16 cellular contexts compared by ENCODE assay signal in genomic region chr2:12330916-12331315, GRCh38.
DNase-seq lines count a peak whose midpoint lies in the region; ATAC-seq, FAIRE-seq and TF ChIP-seq lines count a peak whose summit lies in the region.
"Had no signal": no experiment of that assay in that cellular context is flagged by ENCODE, and none has a peak within 500 bp of the region (broad histone marks: within the 10 kb centered on the region; RNA-seq: fewer than 3 reads in every experiment).

No MANE protein-coding gene starts in this region.

- intact Hi-C loops in K562 (cut with micrococcal nuclease), result no loop called here

- H3K4me3 ChIP-seq in K562 (no peak overlapping the region), kidney epithelial cell (ENCODE audit: low read depth, low read length) (no peak overlapping the region)
- H3K4me3 ChIP-seq: SK-N-MC, tibial nerve had no signal

- H3K27me3 Mint-ChIP-seq in activated CD8-positive, alpha-beta T cell treated with anti-CD3 and anti-CD28 coated beads, Interleukin-2, amount 10 ng/mL, durations not matched to agents 7 days and 5 days (ENCODE audit: low read depth), result peaks cover 10% of the 10 kb centered on the region

- peaks cover 7% of the 10 kb centered on the region for H3K4me1 Mint-ChIP-seq in activated CD8-positive, alpha-beta T cell treated with anti-CD3 and anti-CD28 coated beads, Interleukin-2, amount 10 ng/mL, durations not matched to agents 7 days and 5 days (ENCODE audit: low read depth)
- H3K4me1 Mint-ChIP-seq: neural crest cell had no signal

- H3K9ac ChIP-seq in K562 (ENCODE audit: insufficient read depth in 1 of 2, low read depth in 2 of 2, low read length in 2 of 2), result no peak overlapping the region
- H3K9ac ChIP-seq: KMS-11 had no signal

- H3K4me3 Mint-ChIP-seq in activated CD8-positive, alpha-beta T cell treated with anti-CD3 and anti-CD28 coated beads, Interleukin-2, amount 10 ng/mL, durations not matched to agents 7 days and 5 days, result no peak overlapping the region
- H3K4me3 Mint-ChIP-seq: neural crest cell had no signal

- no peak overlapping the region for H2AFZ ChIP-seq in K562 (ENCODE audit: low read depth, low read length)

- H3K4me2 ChIP-seq in K562 (ENCODE audit: insufficient read depth, low read length), result no peak overlapping the region
- H3K4me2 ChIP-seq: KMS-11 had no signal

- peaks cover 15% of the 10 kb centered on the region for H3K36me3 ChIP-seq in K562 (ENCODE audit: control insufficient read depth, insufficient read depth, low read length)
- H3K36me3 ChIP-seq in kidney epithelial cell (ENCODE audit: control insufficient read depth, insufficient read depth, low read length), result no peaks in the 10 kb centered on the region
- H3K36me3 ChIP-seq: tibial nerve had no signal

- 0 out of 2 replicates have a peak, but pooled peaks cover 6% of the 10 kb centered on the region for H3K9me3 ChIP-seq in K562 (replicated peaks; ENCODE audit: control insufficient read depth, insufficient read depth, low read depth, low read length)
- H3K9me3 ChIP-seq: tibial nerve had no signal

- ATAC-seq in K562 (no peak), HG03439 (IDR thresholded peaks at IDR 0.05; ENCODE audit: unreplicated experiment) (no peak), HG02852 (IDR thresholded peaks at IDR 0.05; ENCODE audit: unreplicated experiment) (no peak)
- ATAC-seq in activated CD8-positive, alpha-beta T cell treated with anti-CD3 and anti-CD28 coated beads, Interleukin-2, amount 10 ng/mL, durations not matched to agents 7 days and 5 days, result no peak

- H3K27ac Mint-ChIP-seq in activated CD8-positive, alpha-beta T cell treated with anti-CD3 and anti-CD28 coated beads, Interleukin-2, amount 10 ng/mL, durations not matched to agents 7 days and 5 days, result no peak overlapping the region
- H3K27ac Mint-ChIP-seq: activated T-helper 2 cell treated with anti-CD3 and anti-CD28 coated beads, Interferon-gamma antibody, Interleukin-2, Interleukin-4, amounts not matched to agents 10 μg/mL and 5 μg/mL and 100 μg/mL, durations not matched to agents 14 hours and 24 hours and 36 hours had no signal

- peaks cover under 1 to 3% of the 10 kb centered on the region in 2 experiments; a peak in 3 of 5 replicates for H3K4me1 ChIP-seq in K562 (replicated peaks in 1 of 2; ENCODE audit: control insufficient read depth in 2 of 2, insufficient read depth in 2 of 2, low read length in 2 of 2)

- H3K9me1 ChIP-seq in K562 (ENCODE audit: control insufficient read depth, insufficient read depth, low read length), result no peaks in the 10 kb centered on the region

- no peak for TF ChIP-seq EP300 in K562 (IDR thresholded peaks at IDR 0.05; ENCODE audit: low read length)

- H3K79me2 ChIP-seq in K562 (ENCODE audit: control insufficient read depth, insufficient read depth, low read length), result no peaks in the 10 kb centered on the region

- TF ChIP-seq CTCF in K562 (IDR thresholded peaks at IDR 0.05 in 2 of 3, conservative IDR thresholded peaks at IDR 0.05 in 1 of 3; ENCODE audit: insufficient read depth in 2 of 3, low read depth in 1 of 3, low read length in 3 of 3) (no peak), kidney epithelial cell (IDR thresholded peaks at IDR 0.05; ENCODE audit: insufficient read depth, low read length, poor library complexity, severe bottlenecking) (no peak)

- no peaks in the 10 kb centered on the region for H4K20me1 ChIP-seq in K562 (replicated peaks; ENCODE audit: control insufficient read depth, insufficient read depth, low read length)

- no peaks in the 10 kb centered on the region for H3K9me3 Mint-ChIP-seq in activated CD8-positive, alpha-beta T cell treated with anti-CD3 and anti-CD28 coated beads, Interleukin-2, amount 10 ng/mL, durations not matched to agents 7 days and 5 days (ENCODE audit: insufficient read depth)

- H3K27me3 ChIP-seq in K562 (ENCODE audit: control insufficient read depth in 2 of 2, insufficient read depth in 2 of 2, low read length in 2 of 2) (no peaks in the 10 kb centered on the region), kidney epithelial cell (ENCODE audit: control insufficient read depth, insufficient read depth, low read length) (no peaks in the 10 kb centered on the region)
- H3K27me3 ChIP-seq: tibial nerve had no signal

- TF ChIP-seq RAD21 in K562 (CRISPR knock-in tag; conservative IDR thresholded peaks at IDR 0.05 in 1 of 2, IDR thresholded peaks at IDR 0.05 in 1 of 2), result no peak

- in situ Hi-C loops in Caki2 (cut with HindIII; ENCODE audit: low pct_unique_long_range_greater_than_20kb, low sequenced_read_pairs) (no loop called here), K562 (cut with MboI) (no loop called here)

- no peak overlapping the region for H3K27ac ChIP-seq in K562 (ENCODE audit: extremely low read depth, low read depth, low read length)
- H3K27ac ChIP-seq: KMS-11, SK-N-MC, tibial nerve had no signal

- POLR2A ChIA-PET in K562 (lab: Yijun Ruan, JAX), result interaction anchor here (0.6 to 2.8 kb wide), 3 partner anchors 13 to 343 kb away, joined by 3 to 6 read pairs (median 4); no protein-coding TSS in a partner anchor
- POLR2A ChIA-PET in activated CD8-positive, alpha-beta T cell treated with anti-CD3 and anti-CD28 coated beads, Interleukin-2, amount 10 ng/mL, durations not matched to agents 7 days and 5 days (lab: Charles Lee), result no interaction called here

- no TSS peak for BruUV-seq in K562 (replicated peaks; lab: Mats Ljungman, UMichigan)

- no peak for TF ChIP-seq POLR2A in K562 (conservative IDR thresholded peaks at IDR 0.05)

- CTCF ChIA-PET in K562 (lab: Yijun Ruan, JAX; ENCODE audit: low intra/inter-chr PET ratio), result interaction anchor here (1.0 kb wide), 1 partner anchor 501 kb away, joined by 3 read pairs; no protein-coding TSS in a partner anchor
- CTCF ChIA-PET in activated CD8-positive, alpha-beta T cell treated with anti-CD3 and anti-CD28 coated beads, Interleukin-2, amount 10 ng/mL, durations not matched to agents 7 days and 5 days (lab: Charles Lee), result no interaction called here

- 78% methylated on average over 3 of the region's 3 CpGs for WGBS in K562 (ENCODE audit: insufficient coverage, low coverage, missing lambda C conversion rate)

- peak; percentile 49 for FAIRE-seq in K562 (lab: Jason Lieb, UNC)

- DNase-seq in Caki2 (ENCODE audit: low read depth), result peak; percentile 63
- DNase-seq in M059J (ENCODE audit: low read depth), result peak; percentile 78
- DNase-seq in K562 (ENCODE audit: extremely low read depth in 1 of 4, low spot score in 3 of 4), result no peak
- DNase-seq in kidney epithelial cell (ENCODE audit: low read depth), result peak; percentile 61
- DNase-seq in epidermal melanocyte (ENCODE audit: insufficient read length, low spot score), result no peak
- no peak for DNase-seq in activated CD8-positive, alpha-beta T cell treated with anti-CD3 and anti-CD28 coated beads, Interleukin-2, amount 10 ng/mL, durations not matched to agents 7 days and 5 days
- DNase-seq: NCI-H1417 treated with DMSO at 0.1 percent for 48 hours; NCI-H2227 treated with DMSO at 0.1 percent for 48 hours; stimulated activated CD4-positive, alpha-beta T cell treated with anti-CD3 and anti-CD28 coated beads, Interleukin-4, amount 100 ng/mL, for 24 hours had no signal

- H3K36me3 Mint-ChIP-seq in activated CD8-positive, alpha-beta T cell treated with anti-CD3 and anti-CD28 coated beads, Interleukin-2, amount 10 ng/mL, durations not matched to agents 7 days and 5 days (ENCODE audit: low read depth), result peaks cover 3% of the 10 kb centered on the region

TF ChIP-seq in K562, 482 proteins besides CTCF, POLR2A, EP300 and RAD21:
- TF ChIP-seq YY1 (IDR thresholded peaks at IDR 0.05; ENCODE audit: borderline replicate concordance in 1 of 3, control insufficient read depth in 1 of 3, extremely low read depth in 1 of 3, insufficient read depth in 3 of 3, insufficient read length in 1 of 3, insufficient replicate concordance in 2 of 3, low read depth in 1 of 3, low read length in 2 of 3), result peak in 1 of 3 experiments; percentile 76
- 0 out of 2 replicates have a peak, but pooled peaks have one; percentile 26 for TF ChIP-seq JUN (IDR thresholded peaks at IDR 0.05; ENCODE audit: borderline replicate concordance, low read depth, low read length)
- TF ChIP-seq JUN (CRISPR knock-in tag; IDR thresholded peaks at IDR 0.05; ENCODE audit: borderline replicate concordance), result no peak
- no peak for TF ChIP-seq BMI1 (IDR thresholded peaks at IDR 0.05; ENCODE audit: low read length)
- TF ChIP-seq ZNF76 (CRISPR knock-in tag; IDR thresholded peaks at IDR 0.05; ENCODE audit: borderline replicate concordance), result no peak
- TF ChIP-seq PURB (CRISPR knock-in tag; IDR thresholded peaks at IDR 0.05; ENCODE audit: low read depth), result no peak
- no peak for TF ChIP-seq CBX2 (IDR thresholded peaks at IDR 0.05; ENCODE audit: insufficient read depth, low read length, poor library complexity, severe bottlenecking)
- no peak for TF ChIP-seq HDAC2 (IDR thresholded peaks at IDR 0.05)
- TF ChIP-seq ZNF133 (CRISPR knock-in tag; IDR thresholded peaks at IDR 0.05), result no peak
- TF ChIP-seq KLF1 (tag; IDR thresholded peaks at IDR 0.05), result no peak
- TF ChIP-seq ZNF146 (CRISPR knock-in tag; IDR thresholded peaks at IDR 0.05; ENCODE audit: unreplicated experiment), result no peak
- peak; percentile 15; the same call in 1 of the 2 replicates for TF ChIP-seq JUND (IDR thresholded peaks at IDR 0.05; ENCODE audit: borderline replicate concordance, low read depth, low read length)
- TF ChIP-seq JUND (tag; IDR thresholded peaks at IDR 0.05; ENCODE audit: borderline replicate concordance, low read depth, low read length), result no peak
- no peak for TF ChIP-seq ETV1 (tag; conservative IDR thresholded peaks at IDR 0.05; ENCODE audit: low read depth)
- no peak for TF ChIP-seq ZNF561 (CRISPR knock-in tag; conservative IDR thresholded peaks at IDR 0.05)
- TF ChIP-seq ETV6 (IDR thresholded peaks at IDR 0.05; ENCODE audit: borderline replicate concordance in 1 of 2, low read depth in 2 of 2, low read length in 1 of 2), result no peak
- TF ChIP-seq ETV6 (CRISPR knock-in tag; IDR thresholded peaks at IDR 0.05; ENCODE audit: borderline replicate concordance), result no peak
- no peak for TF ChIP-seq MCM2 (IDR thresholded peaks at IDR 0.05; ENCODE audit: low read depth)
- no peak for TF ChIP-seq TARDBP (IDR thresholded peaks at IDR 0.05)

Comparison
In these comparisons a context has a peak if more than half of its experiments do, and no peak if none do; other contexts are left out.
1. DNase-seq: peak in Caki2 (single experiment), M059J (single experiment) and kidney epithelial cell (single experiment); none in K562 (0 of 4), epidermal melanocyte (single experiment) and activated CD8-positive, alpha-beta T cell treated with anti-CD3 and anti-CD28 coated beads, Interleukin-2, amount 10 ng/mL, durations not matched to agents 7 days and 5 days (single experiment).